In the genomic region with DNA sequence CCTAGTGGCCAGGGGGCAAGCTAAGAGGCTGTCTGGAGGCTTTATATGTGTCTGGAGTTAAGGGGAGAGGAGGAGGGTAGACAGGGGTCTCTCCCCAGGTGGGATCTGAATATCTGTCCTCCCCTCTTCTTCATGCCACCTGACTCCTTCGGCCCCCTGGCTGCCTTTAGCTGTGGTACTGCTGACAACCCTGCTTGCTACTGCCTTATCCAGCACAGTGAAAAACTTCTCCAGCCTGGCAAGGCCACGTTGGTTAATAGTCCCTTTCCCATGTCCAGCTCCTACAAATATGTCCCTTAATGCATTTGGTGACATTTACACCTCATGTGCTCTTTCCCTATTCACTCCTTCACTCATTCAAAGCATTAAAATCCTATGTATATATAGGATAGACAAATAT, we compare ENCODE assay signal across 1 cellular context.
TF ChIP-seq lines count a peak whose summit lies in the region.

No MANE protein-coding gene starts in this region.

TF ChIP-seq in SK-N-SH, 30 proteins besides CTCF, POLR2A, EP300 and RAD21 (continued from another document):
- TF ChIP-seq USF1 (IDR thresholded peaks at IDR 0.05; ENCODE audit: borderline replicate concordance, low read depth) (no peak), POLR2AphosphoS5 (IDR thresholded peaks at IDR 0.05; ENCODE audit: low read depth, low read length) (no peak), JUND (IDR thresholded peaks at IDR 0.05) (no peak), ELF1 (IDR thresholded peaks at IDR 0.05) (no peak), SIN3A (IDR thresholded peaks at IDR 0.05; ENCODE audit: borderline replicate concordance, low read depth, low read length) (no peak), PBX3 (IDR thresholded peaks at IDR 0.05) (no peak), TAF1 (IDR thresholded peaks at IDR 0.05; ENCODE audit: borderline replicate concordance, low read depth, low read length) (no peak), EZH2phosphoT487 (IDR thresholded peaks at IDR 0.05; ENCODE audit: borderline replicate concordance, low read depth) (no peak), FOXJ3 (CRISPR knock-in tag; IDR thresholded peaks at IDR 0.05) (no peak), MEF2A (IDR thresholded peaks at IDR 0.05; ENCODE audit: borderline replicate concordance, low read depth) (no peak), FOSL2 (IDR thresholded peaks at IDR 0.05; ENCODE audit: borderline replicate concordance, low read depth) (no peak), NRF1 (IDR thresholded peaks at IDR 0.05; ENCODE audit: low read depth, low read length) (no peak), NFIC (IDR thresholded peaks at IDR 0.05; ENCODE audit: borderline replicate concordance) (no peak), RXRA (IDR thresholded peaks at IDR 0.05; ENCODE audit: borderline replicate concordance, low read depth) (no peak), SMC3 (IDR thresholded peaks at IDR 0.05; ENCODE audit: low read depth, low read length) (no peak)
- TF ChIP-seq, protein P1, sequence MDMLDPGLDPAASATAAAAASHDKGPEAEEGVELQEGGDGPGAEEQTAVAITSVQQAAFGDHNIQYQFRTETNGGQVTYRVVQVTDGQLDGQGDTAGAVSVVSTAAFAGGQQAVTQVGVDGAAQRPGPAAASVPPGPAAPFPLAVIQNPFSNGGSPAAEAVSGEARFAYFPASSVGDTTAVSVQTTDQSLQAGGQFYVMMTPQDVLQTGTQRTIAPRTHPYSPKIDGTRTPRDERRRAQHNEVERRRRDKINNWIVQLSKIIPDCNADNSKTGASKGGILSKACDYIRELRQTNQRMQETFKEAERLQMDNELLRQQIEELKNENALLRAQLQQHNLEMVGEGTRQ (IDR thresholded peaks at IDR 0.05; ENCODE audit: borderline replicate concordance, low read depth, low read length): no peak
- TF ChIP-seq, protein P2, sequence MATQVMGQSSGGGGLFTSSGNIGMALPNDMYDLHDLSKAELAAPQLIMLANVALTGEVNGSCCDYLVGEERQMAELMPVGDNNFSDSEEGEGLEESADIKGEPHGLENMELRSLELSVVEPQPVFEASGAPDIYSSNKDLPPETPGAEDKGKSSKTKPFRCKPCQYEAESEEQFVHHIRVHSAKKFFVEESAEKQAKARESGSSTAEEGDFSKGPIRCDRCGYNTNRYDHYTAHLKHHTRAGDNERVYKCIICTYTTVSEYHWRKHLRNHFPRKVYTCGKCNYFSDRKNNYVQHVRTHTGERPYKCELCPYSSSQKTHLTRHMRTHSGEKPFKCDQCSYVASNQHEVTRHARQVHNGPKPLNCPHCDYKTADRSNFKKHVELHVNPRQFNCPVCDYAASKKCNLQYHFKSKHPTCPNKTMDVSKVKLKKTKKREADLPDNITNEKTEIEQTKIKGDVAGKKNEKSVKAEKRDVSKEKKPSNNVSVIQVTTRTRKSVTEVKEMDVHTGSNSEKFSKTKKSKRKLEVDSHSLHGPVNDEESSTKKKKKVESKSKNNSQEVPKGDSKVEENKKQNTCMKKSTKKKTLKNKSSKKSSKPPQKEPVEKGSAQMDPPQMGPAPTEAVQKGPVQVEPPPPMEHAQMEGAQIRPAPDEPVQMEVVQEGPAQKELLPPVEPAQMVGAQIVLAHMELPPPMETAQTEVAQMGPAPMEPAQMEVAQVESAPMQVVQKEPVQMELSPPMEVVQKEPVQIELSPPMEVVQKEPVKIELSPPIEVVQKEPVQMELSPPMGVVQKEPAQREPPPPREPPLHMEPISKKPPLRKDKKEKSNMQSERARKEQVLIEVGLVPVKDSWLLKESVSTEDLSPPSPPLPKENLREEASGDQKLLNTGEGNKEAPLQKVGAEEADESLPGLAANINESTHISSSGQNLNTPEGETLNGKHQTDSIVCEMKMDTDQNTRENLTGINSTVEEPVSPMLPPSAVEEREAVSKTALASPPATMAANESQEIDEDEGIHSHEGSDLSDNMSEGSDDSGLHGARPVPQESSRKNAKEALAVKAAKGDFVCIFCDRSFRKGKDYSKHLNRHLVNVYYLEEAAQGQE (IDR thresholded peaks at IDR 0.05; ENCODE audit: low read depth, low read length): no peak
